9 cellular contexts compared by ENCODE assay signal in genomic region chr17:7476474-7476873, GRCh38. TPM values are rescaled to one million over a fixed set of nuclear protein-coding genes. Genes with fewer than 3 reads are reported as not detected.
DNase-seq lines count a peak whose midpoint lies in the region; FAIRE-seq and TF ChIP-seq lines count a peak whose summit lies in the region.
"Had no signal": no experiment of that assay in that cellular context is flagged by ENCODE, and none has a peak within 500 bp of the region (broad histone marks: within the 10 kb centered on the region; RNA-seq: fewer than 3 reads in every experiment).

No MANE protein-coding gene starts in this region.

- peaks cover 12% of the 10 kb centered on the region for H3K79me1 ChIP-seq in H1 (ENCODE audit: low read depth, low read length)

- H3K18ac ChIP-seq in H1 (ENCODE audit: extremely low read depth, low read length), result no peak overlapping the region

- no peaks in the 10 kb centered on the region for H3K36me3 ChIP-seq in CD8-positive, alpha-beta memory T cell (ENCODE audit: insufficient read depth, low read length)
- H3K36me3 ChIP-seq in Peyer's patch, result no peaks in the 10 kb centered on the region
- H3K36me3 ChIP-seq in H1 (ENCODE audit: control insufficient read depth in 2 of 4, insufficient read depth in 4 of 4, low read length in 3 of 4), result no peaks in the 10 kb centered on the region
- H3K36me3 ChIP-seq in parathyroid adenoma (ENCODE audit: control insufficient read depth, insufficient read depth, low read length), result no peaks in the 10 kb centered on the region
- H3K36me3 ChIP-seq: thoracic aorta had no signal

- H3K27me3 ChIP-seq in CD8-positive, alpha-beta memory T cell (ENCODE audit: insufficient read depth, low read length, poor library complexity, severe bottlenecking), result no peaks in the 10 kb centered on the region
- H3K27me3 ChIP-seq in Peyer's patch (no peaks in the 10 kb centered on the region), H1 (replicated peaks in 1 of 4; ENCODE audit: control insufficient read depth in 3 of 4, extremely low read depth in 1 of 4, insufficient read depth in 3 of 4, low read length in 3 of 4) (no peaks in the 10 kb centered on the region; a peak in 1 of 7 replicates), parathyroid adenoma (ENCODE audit: control insufficient read depth, insufficient read depth, low read length) (no peaks in the 10 kb centered on the region)

- TF ChIP-seq POLR2A in Peyer's patch (IDR thresholded peaks at IDR 0.05) (no peak), H1 (IDR thresholded peaks at IDR 0.05; ENCODE audit: control extremely low read depth in 1 of 2, low read depth in 2 of 2, low read length in 2 of 2) (no peak)

- H4K91ac ChIP-seq in H1 (replicated peaks; ENCODE audit: insufficient read length, low read length), result no peak overlapping the region

- no peak overlapping the region for H3K56ac ChIP-seq in H1 (replicated peaks; ENCODE audit: insufficient read length, low read depth, low read length)

- TF ChIP-seq RAD21 in H1 (IDR thresholded peaks at IDR 0.05 in 1 of 2, conservative IDR thresholded peaks at IDR 0.05 in 1 of 2; ENCODE audit: low read depth in 2 of 2, low read length in 2 of 2), result no peak

- H3K14ac ChIP-seq in H1 (ENCODE audit: insufficient read length), result no peak overlapping the region

- H3K36me3 Mint-ChIP-seq in CD8-positive, alpha-beta memory T cell, result peaks cover 0 to 24% (median 2%) of the 10 kb centered on the region in 3 donors

- H3K23ac ChIP-seq in H1 (ENCODE audit: insufficient read length), result no peak overlapping the region

- peaks cover 0 to 2% of the 10 kb centered on the region in 2 donors for H3K27me3 Mint-ChIP-seq in CD8-positive, alpha-beta memory T cell

- H4K20me1 ChIP-seq in H1 (replicated peaks in 1 of 2; ENCODE audit: control insufficient read depth in 1 of 2, insufficient read depth in 2 of 2, low read length in 2 of 2), result peaks cover 0 to 5% of the 10 kb centered on the region in 2 experiments

- no peak for FAIRE-seq in H1 (lab: Jason Lieb, UNC)

- H2BK12ac ChIP-seq in H1 (ENCODE audit: low read depth, low read length), result no peak overlapping the region

- peaks cover 41% of the 10 kb centered on the region for H3K4me1 ChIP-seq in CD8-positive, alpha-beta memory T cell (ENCODE audit: insufficient read depth, low read length)
- H3K4me1 ChIP-seq in Peyer's patch (peaks cover 0 to 49% (median 7%) of the 10 kb centered on the region in 4 donors), H1 (replicated peaks in 1 of 4; ENCODE audit: control insufficient read depth in 3 of 4, insufficient read depth in 4 of 4, low read length in 3 of 4) (peaks cover 2 to 18% (median 16%) of the 10 kb centered on the region in 4 experiments), parathyroid adenoma (peaks cover 35% of the 10 kb centered on the region)

- no peak for DNase-seq in CD8-positive, alpha-beta memory T cell
- DNase-seq in Peyer's patch (no peak), H1 (ENCODE audit: low read depth in 1 of 2, low spot score in 2 of 2) (no peak), C1 segment of cervical spinal cord (lab: John Stamatoyannopoulos, UW) (no peak), NCI-H345 treated with DMSO at 0.1 percent for 48 hours (lab: John Stamatoyannopoulos, UW; ENCODE audit: unreplicated experiment) (no peak), GF-D8 (lab: John Stamatoyannopoulos, UW) (no peak)
- DNase-seq in activated effector memory CD4-positive, alpha-beta T cell treated with Interleukin-2 at 50 U/mL for 16 hours, result no peak

- no peak overlapping the region for H4K5ac ChIP-seq in H1 (ENCODE audit: insufficient read length, low read depth, low read length)

- no peak overlapping the region; a peak in 1 of 4 replicates for H3K4me2 ChIP-seq in H1 (ENCODE audit: insufficient read depth in 1 of 2, low read depth in 2 of 2, low read length in 2 of 2)
- H3K4me2 ChIP-seq in parathyroid adenoma (ENCODE audit: low read length), result peak overlapping the region; percentile 60

- H3K79me2 ChIP-seq in H1 (ENCODE audit: control insufficient read depth in 1 of 2, insufficient read depth in 2 of 2, low read length in 2 of 2) (peaks cover 0 to 31% of the 10 kb centered on the region in 2 experiments; a peak in 2 of 4 replicates), parathyroid adenoma (peaks cover 72% of the 10 kb centered on the region)

- H3K23me2 ChIP-seq in H1 (ENCODE audit: low read depth, low read length), result peaks cover 11% of the 10 kb centered on the region

- 0 out of 2 replicates have a peak overlapping the region, but pooled peaks have one; percentile 33 for H2BK15ac ChIP-seq in H1 (ENCODE audit: low read length)

- POLR2A ChIA-PET in CD8-positive, alpha-beta memory T cell (lab: Charles Lee), result interaction anchor here (1.1 to 1.6 kb wide), 2 partner anchors 8 to 9 kb away, joined by 3 to 10 read pairs; partner anchors contain the start of gene POLR2A
- POLR2A ChIA-PET in H1 (lab: Charles Lee; ENCODE audit: partially characterized antibody), result interaction anchor here (0.9 to 14.3 kb wide), 10 partner anchors 10 to 117 kb away, joined by 3 to 339 read pairs (median 4); partner anchors contain the start of genes CHRNB1, FGF11, NLGN2 and PLSCR3

- no peak overlapping the region for H3K27ac ChIP-seq in CD8-positive, alpha-beta memory T cell (ENCODE audit: low read depth, low read length)
- H3K27ac ChIP-seq in Peyer's patch (peak overlapping the region in 3 of 4 donors; percentile 38 to 100 (median 98)), H1 (ENCODE audit: low read depth, low read length) (no peak overlapping the region), parathyroid adenoma (peak overlapping the region; percentile 99)

- H3K9me3 Mint-ChIP-seq in CD8-positive, alpha-beta memory T cell, result no peaks in the 10 kb centered on the region

- H2AK5ac ChIP-seq in H1 (ENCODE audit: low read depth, low read length), result no peak overlapping the region

- no peak overlapping the region for H2BK5ac ChIP-seq in H1 (ENCODE audit: low read depth, low read length)

- no peaks in the 10 kb centered on the region for H3K9me3 ChIP-seq in CD8-positive, alpha-beta memory T cell (ENCODE audit: low read length)
- H3K9me3 ChIP-seq in Peyer's patch (no peaks in the 10 kb centered on the region), H1 (ENCODE audit: insufficient read depth in 2 of 2, low read depth in 1 of 2, low read length in 1 of 2) (no peaks in the 10 kb centered on the region), parathyroid adenoma (ENCODE audit: control insufficient read depth, low read length) (no peaks in the 10 kb centered on the region)
- H3K9me3 ChIP-seq: thoracic aorta had no signal

- peaks cover 49 to 81% (median 52%) of the 10 kb centered on the region in 3 donors for H3K4me1 Mint-ChIP-seq in CD8-positive, alpha-beta memory T cell

- peak overlapping the region; percentile 65 to 99 (median 94) for H3K27ac Mint-ChIP-seq in CD8-positive, alpha-beta memory T cell

- H2BK20ac ChIP-seq in H1 (ENCODE audit: low read length), result no peak overlapping the region

- 75% methylated on average over 3 of the region's 3 CpGs; no CpG with 5 or more reads in 1 of the 2 experiments for WGBS in H1 (ENCODE audit: extremely low coverage in 1 of 2, insufficient coverage in 1 of 2, insufficient read length in 1 of 2, insufficient replicate concordance in 2 of 2, low coverage in 1 of 2, low lambda C conversion rate in 2 of 2, missing lambda C conversion rate in 1 of 2), 2 experiments

- H3K4ac ChIP-seq in H1 (replicated peaks; ENCODE audit: insufficient read length, low read depth, low read length), result no peak overlapping the region

- TF ChIP-seq EP300 in H1 (IDR thresholded peaks at IDR 0.05; ENCODE audit: borderline replicate concordance in 1 of 2, low read depth in 2 of 2, low read length in 2 of 2), result no peak

- no peak overlapping the region for H3K4me3 ChIP-seq in CD8-positive, alpha-beta memory T cell (ENCODE audit: low read length)
- H3K4me3 ChIP-seq in Peyer's patch (no peak overlapping the region), H1 (ENCODE audit: extremely low read depth in 1 of 4, insufficient read depth in 2 of 4, low read depth in 3 of 4, low read length in 4 of 4) (no peak overlapping the region), parathyroid adenoma (ENCODE audit: low read depth, low read length) (peak overlapping the region; percentile 23)

- no peak overlapping the region for H2BK120ac ChIP-seq in H1 (replicated peaks; ENCODE audit: low read depth, low read length)

- no peak overlapping the region for H4K8ac ChIP-seq in H1 (ENCODE audit: extremely low read depth, insufficient read depth, low read length)

- H2AFZ ChIP-seq in H1 (ENCODE audit: low read length) (no peak overlapping the region), parathyroid adenoma (no peak overlapping the region)

- TF ChIP-seq CTCF in Peyer's patch (IDR thresholded peaks at IDR 0.05) (no peak), H1 (IDR thresholded peaks at IDR 0.05; ENCODE audit: control extremely low read depth in 1 of 3, insufficient read depth in 1 of 3, low read depth in 1 of 3, low read length in 3 of 3) (no peak), parathyroid adenoma (IDR thresholded peaks at IDR 0.05) (no peak)

- H3K4me3 Mint-ChIP-seq in CD8-positive, alpha-beta memory T cell, result peak overlapping the region; percentile 33 to 97 (median 96)

- CTCF ChIA-PET in CD8-positive, alpha-beta memory T cell (lab: Charles Lee), result interaction anchor here (0.8 to 5.2 kb wide), 5 partner anchors 22 to 180 kb away, joined by 3 to 39 read pairs (median 4); no protein-coding TSS in a partner anchor
- CTCF ChIA-PET in H1 (lab: Charles Lee; ENCODE audit: partially characterized antibody), result interaction anchor here (0.8 to 3.3 kb wide), 11 partner anchors 8 to 125 kb away, joined by 3 to 17 read pairs (median 4); partner anchors contain the start of gene TMEM102

- peak overlapping the region in 1 of 4 experiments; percentile 21; a peak in 1 of 7 replicates for H3K9ac ChIP-seq in H1 (replicated peaks in 1 of 4; ENCODE audit: extremely low read depth in 1 of 4, low read depth in 3 of 4, low read length in 3 of 4)
- H3K9ac ChIP-seq in parathyroid adenoma, result no peak overlapping the region

RNA-seq across cellular contexts. Expression of gene ZBTB4, which starts 3.0 kb away (rescaled TPM):
- total RNA-seq in CD8-positive, alpha-beta memory T cell, result 10 to 100 TPM; 22.8 to 23.1 TPM
- 24.1 TPM for polyA plus RNA-seq in CD8-positive, alpha-beta memory T cell
- total RNA-seq in Peyer's patch, result 10 to 100 TPM; 15.1 to 27.3 (median 24.5) TPM
- 10.1 and 11.2 TPM in 2 replicates for total RNA-seq in H1 (2021; fragmentation: NEBNext Ultra II Directional; extraction: Animal tissue kit (Norgen Biotek cat#: 25700))
- 5.9 and 8.1 TPM in 2 replicates for polyA plus RNA-seq in H1 (2011; rRNA removed)
- 6.7 TPM for polyA plus RNA-seq in H1 (2011; cell fraction: cytosol; rRNA removed)
- 14.6 TPM for polyA plus RNA-seq in H1 (2011; cell fraction: nucleus; rRNA removed)
- polyA plus RNA-seq in H1 (2012, experiment 1 of 2), result 7.9 to 9.4 TPM (median 8.4 TPM) in 4 replicates
- polyA plus RNA-seq in H1 (2012, experiment 2 of 2), result 7.3 TPM
- 8.8 TPM for polyA plus RNA-seq in H1 (2013, experiment 1 of 2)
- polyA plus RNA-seq in H1 (2013, experiment 2 of 2), result 8.7 TPM
- 6.6 and 8.9 TPM in 2 replicates for polyA minus RNA-seq in H1 (2011; rRNA and poly(A)+ RNA removed)
- 6.3 TPM for polyA minus RNA-seq in H1 (2011; cell fraction: cytosol; rRNA and poly(A)+ RNA removed)
- 11.0 TPM for polyA minus RNA-seq in H1 (2011; cell fraction: nucleus; rRNA and poly(A)+ RNA removed)

RNA-seq across cellular contexts. Expression of gene SLC35G6, which starts 4.8 kb away (rescaled TPM):
- total RNA-seq in CD8-positive, alpha-beta memory T cell, result not detected
- polyA plus RNA-seq in CD8-positive, alpha-beta memory T cell, result 0.12 TPM
- not detected for total RNA-seq in Peyer's patch
- total RNA-seq in H1 (2021; fragmentation: NEBNext Ultra II Directional; extraction: Animal tissue kit (Norgen Biotek cat#: 25700)), result not detected in 2 replicates
- 0.05 TPM in 1 of 2 replicates, not detected in the other for polyA plus RNA-seq in H1 (2011; rRNA removed)
- 0.04 TPM for polyA plus RNA-seq in H1 (2011; cell fraction: cytosol; rRNA removed)
- not detected for polyA plus RNA-seq in H1 (2011; cell fraction: nucleus; rRNA removed)
- polyA plus RNA-seq in H1 (2012, experiment 1 of 2), result 0.20 TPM in 1 of 4 replicates, not detected in the others
- polyA plus RNA-seq in H1 (2012, experiment 2 of 2), result not detected
- polyA plus RNA-seq in H1 (2013, experiment 1 of 2), result 0.04 TPM
- 0.02 TPM for polyA plus RNA-seq in H1 (2013, experiment 2 of 2)
- 0.10 TPM in 1 of 2 replicates, not detected in the other for polyA minus RNA-seq in H1 (2011; rRNA and poly(A)+ RNA removed)
- polyA minus RNA-seq in H1 (2011; cell fraction: cytosol; rRNA and poly(A)+ RNA removed), result not detected
- not detected for polyA minus RNA-seq in H1 (2011; cell fraction: nucleus; rRNA and poly(A)+ RNA removed)
- total RNA-seq: thoracic aorta had no signal

RNA-seq across cellular contexts. Expression of gene POLR2A, which starts 7.7 kb away (rescaled TPM):
- total RNA-seq in CD8-positive, alpha-beta memory T cell, result 100 to 1,000 TPM; 190 to 192 TPM
- polyA plus RNA-seq in CD8-positive, alpha-beta memory T cell, result 69.6 TPM
- total RNA-seq in Peyer's patch, result 100 to 1,000 TPM in 3 of 4 donors, 10 to 100 TPM in 1; 94.6 to 204 (median 157) TPM
- total RNA-seq in H1 (2021; fragmentation: NEBNext Ultra II Directional; extraction: Animal tissue kit (Norgen Biotek cat#: 25700)), result 150 and 157 TPM in 2 replicates
- 26.8 and 62.7 TPM in 2 replicates for polyA plus RNA-seq in H1 (2011; rRNA removed)
- polyA plus RNA-seq in H1 (2011; cell fraction: cytosol; rRNA removed), result 24.4 TPM
- 150 TPM for polyA plus RNA-seq in H1 (2011; cell fraction: nucleus; rRNA removed)
- polyA plus RNA-seq in H1 (2012, experiment 1 of 2), result 95.6 to 139 TPM (median 127 TPM) in 4 replicates
- polyA plus RNA-seq in H1 (2012, experiment 2 of 2), result 88.5 TPM
- polyA plus RNA-seq in H1 (2013, experiment 1 of 2), result 66.3 TPM
- polyA plus RNA-seq in H1 (2013, experiment 2 of 2), result 55.6 TPM
- 175 and 246 TPM in 2 replicates for polyA minus RNA-seq in H1 (2011; rRNA and poly(A)+ RNA removed)
- polyA minus RNA-seq in H1 (2011; cell fraction: cytosol; rRNA and poly(A)+ RNA removed), result 142 TPM
- 162 TPM for polyA minus RNA-seq in H1 (2011; cell fraction: nucleus; rRNA and poly(A)+ RNA removed)

RNA-seq across cellular contexts. Expression of gene CHRNB1, which starts 31.6 kb away (rescaled TPM):
- total RNA-seq in CD8-positive, alpha-beta memory T cell, result 1 to 10 TPM; 6.0 to 6.3 TPM
- 24.7 TPM for polyA plus RNA-seq in CD8-positive, alpha-beta memory T cell
- 1 to 10 TPM; 4.0 to 9.1 (median 5.8) TPM for total RNA-seq in Peyer's patch
- total RNA-seq in H1 (2021; fragmentation: NEBNext Ultra II Directional; extraction: Animal tissue kit (Norgen Biotek cat#: 25700)), result 13.8 and 14.1 TPM in 2 replicates
- polyA plus RNA-seq in H1 (2011; rRNA removed), result 28.2 and 33.6 TPM in 2 replicates
- polyA plus RNA-seq in H1 (2011; cell fraction: cytosol; rRNA removed), result 29.5 TPM
- 25.1 TPM for polyA plus RNA-seq in H1 (2011; cell fraction: nucleus; rRNA removed)
- 14.8 to 19.3 TPM (median 17.4 TPM) in 4 replicates for polyA plus RNA-seq in H1 (2012, experiment 1 of 2)
- 13.4 TPM for polyA plus RNA-seq in H1 (2012, experiment 2 of 2)
- polyA plus RNA-seq in H1 (2013, experiment 1 of 2), result 18.6 TPM
- polyA plus RNA-seq in H1 (2013, experiment 2 of 2), result 20.6 TPM
- 17.5 and 18.8 TPM in 2 replicates for polyA minus RNA-seq in H1 (2011; rRNA and poly(A)+ RNA removed)
- polyA minus RNA-seq in H1 (2011; cell fraction: cytosol; rRNA and poly(A)+ RNA removed), result 6.1 TPM
- 8.1 TPM for polyA minus RNA-seq in H1 (2011; cell fraction: nucleus; rRNA and poly(A)+ RNA removed)

RNA-seq across cellular contexts. Expression of gene FGF11, which starts 37.2 kb away (rescaled TPM):
- total RNA-seq in CD8-positive, alpha-beta memory T cell, result 1 to 10 TPM in 1 of 2 experiments, under 1 TPM in 1; 0.85 to 1.1 TPM
- polyA plus RNA-seq in CD8-positive, alpha-beta memory T cell, result 0.12 TPM
- total RNA-seq in Peyer's patch, result 1 to 10 TPM in 1 of 4 donors, not detected in 3; 1.0 TPM
- 11.8 and 15.0 TPM in 2 replicates for total RNA-seq in H1 (2021; fragmentation: NEBNext Ultra II Directional; extraction: Animal tissue kit (Norgen Biotek cat#: 25700))
- polyA plus RNA-seq in H1 (2011; rRNA removed), result 26.1 and 42.0 TPM in 2 replicates
- 24.3 TPM for polyA plus RNA-seq in H1 (2011; cell fraction: cytosol; rRNA removed)
- polyA plus RNA-seq in H1 (2011; cell fraction: nucleus; rRNA removed), result 47.1 TPM
- 16.8 to 26.7 TPM (median 19.8 TPM) in 4 replicates for polyA plus RNA-seq in H1 (2012, experiment 1 of 2)
- 17.9 TPM for polyA plus RNA-seq in H1 (2012, experiment 2 of 2)
- 11.8 TPM for polyA plus RNA-seq in H1 (2013, experiment 1 of 2)
- 11.9 TPM for polyA plus RNA-seq in H1 (2013, experiment 2 of 2)
- 15.9 and 22.0 TPM in 2 replicates for polyA minus RNA-seq in H1 (2011; rRNA and poly(A)+ RNA removed)
- polyA minus RNA-seq in H1 (2011; cell fraction: cytosol; rRNA and poly(A)+ RNA removed), result 11.2 TPM
- 15.4 TPM for polyA minus RNA-seq in H1 (2011; cell fraction: nucleus; rRNA and poly(A)+ RNA removed)

Comparison
In these comparisons a context has a peak if more than half of its experiments do, and no peak if none do; other contexts are left out.
1. H3K27ac ChIP-seq: peak in Peyer's patch (3 of 4) and parathyroid adenoma (single experiment); none in CD8-positive, alpha-beta memory T cell (single experiment) and H1 (single experiment).